In genomic region chrX:3119376-3119775, GRCh38 we compare ENCODE assay signal across 28 cellular contexts.
"Had no signal": no experiment of that assay in that cellular context is flagged by ENCODE, and none has a peak within 500 bp of the region (broad histone marks: within the 10 kb centered on the region; RNA-seq: fewer than 3 reads in every experiment).

No MANE protein-coding gene starts in this region.

- DNase-seq: activated CD4-positive, alpha-beta T cell treated with anti-CD3 and anti-CD28 coated beads for 36 hours; activated CD4-positive, alpha-beta T cell treated with anti-CD3 and anti-CD28 coated beads, Interleukin-2, amount 50 U/mL, for 4 hours; activated CD4-positive, CD25-positive, alpha-beta regulatory T cell; activated effector memory CD4-positive, alpha-beta T cell treated with Interleukin-2 at 50 U/mL for 16 hours; activated naive CD4-positive, alpha-beta T cell treated with Interleukin-2 at 50 U/mL for 16 hours; aorta; central memory CD4-positive, alpha-beta T cell; colonic mucosa; effector CD8-positive, alpha-beta T cell; esophagus squamous epithelium; kidney; left colon; naive B cell; nucleus accumbens; pancreas; retina; stimulated activated CD4-positive, alpha-beta T cell treated with anti-CD3 and anti-CD28 coated beads, Interleukin-4, amount 100 ng/mL, for 24 hours; substantia nigra; upper lobe of left lung had no signal

- H3K4me1 ChIP-seq: colonic mucosa, esophagus squamous epithelium, pancreas, prostate gland, upper lobe of left lung, vagina had no signal

- H3K27ac ChIP-seq: colonic mucosa, epithelial cell of prostate, esophagus squamous epithelium, pancreas, prostate gland, skin epidermis, upper lobe of left lung, vagina had no signal

- H3K4me3 Mint-ChIP-seq: activated CD4-positive, alpha-beta T cell treated with anti-CD3 and anti-CD28 coated beads for 36 hours; activated naive CD8-positive, alpha-beta T cell; mesothelial cell of epicardium; naive B cell; stimulated activated effector memory CD8-positive, alpha-beta T cell treated with anti-CD3 and anti-CD28 coated beads, Interleukin-12 subunit alpha, Interleukin-12 subunit beta, amount 100 ng/mL, for 72 hours; stimulated activated naive CD8-positive, alpha-beta T cell treated with anti-CD3 and anti-CD28 coated beads, Interleukin-15, Interleukin-2, amounts not matched to agents 100 ng/mL and 50 ng/mL, for 24 hours had no signal

- H3K27me3 Mint-ChIP-seq: activated CD4-positive, alpha-beta T cell treated with anti-CD3 and anti-CD28 coated beads for 36 hours; activated naive CD8-positive, alpha-beta T cell; naive B cell; stimulated activated naive CD8-positive, alpha-beta T cell treated with anti-CD3 and anti-CD28 coated beads, Interleukin-15, Interleukin-2, amounts not matched to agents 100 ng/mL and 50 ng/mL, for 24 hours had no signal

- H3K27ac Mint-ChIP-seq: activated CD4-positive, alpha-beta T cell treated with anti-CD3 and anti-CD28 coated beads for 36 hours; activated naive CD8-positive, alpha-beta T cell; mesothelial cell of epicardium; naive B cell; stimulated activated effector memory CD8-positive, alpha-beta T cell treated with anti-CD3 and anti-CD28 coated beads, Interleukin-12 subunit alpha, Interleukin-12 subunit beta, amount 100 ng/mL, for 72 hours; stimulated activated naive CD8-positive, alpha-beta T cell treated with anti-CD3 and anti-CD28 coated beads, Interleukin-15, Interleukin-2, amounts not matched to agents 100 ng/mL and 50 ng/mL, for 24 hours had no signal

- H3K4me3 ChIP-seq: colonic mucosa, esophagus squamous epithelium, pancreas, prostate gland, skin epidermis, upper lobe of left lung, vagina had no signal

- H3K36me3 Mint-ChIP-seq: activated naive CD8-positive, alpha-beta T cell; mesothelial cell of epicardium; naive B cell; stimulated activated effector memory CD8-positive, alpha-beta T cell treated with anti-CD3 and anti-CD28 coated beads, Interleukin-12 subunit alpha, Interleukin-12 subunit beta, amount 100 ng/mL, for 72 hours had no signal

- H3K27me3 ChIP-seq: colonic mucosa, esophagus squamous epithelium, pancreas, upper lobe of left lung, vagina had no signal

- H3K36me3 ChIP-seq: colonic mucosa, esophagus squamous epithelium, pancreas, prostate gland, upper lobe of left lung, vagina had no signal

- H3K9me3 Mint-ChIP-seq: stimulated activated effector memory CD8-positive, alpha-beta T cell treated with anti-CD3 and anti-CD28 coated beads, Interleukin-12 subunit alpha, Interleukin-12 subunit beta, amount 100 ng/mL, for 72 hours; stimulated activated naive CD8-positive, alpha-beta T cell treated with anti-CD3 and anti-CD28 coated beads, Interleukin-15, Interleukin-2, amounts not matched to agents 100 ng/mL and 50 ng/mL, for 24 hours had no signal

- H3K4me1 Mint-ChIP-seq: activated CD4-positive, alpha-beta T cell treated with anti-CD3 and anti-CD28 coated beads for 36 hours; naive B cell; stimulated activated effector memory CD8-positive, alpha-beta T cell treated with anti-CD3 and anti-CD28 coated beads, Interleukin-12 subunit alpha, Interleukin-12 subunit beta, amount 100 ng/mL, for 72 hours had no signal

- ATAC-seq: activated CD4-positive, alpha-beta T cell treated with anti-CD3 and anti-CD28 coated beads for 36 hours; left colon; pancreas; sciatic nerve; stimulated activated effector memory CD8-positive, alpha-beta T cell treated with anti-CD3 and anti-CD28 coated beads, Interleukin-12 subunit alpha, Interleukin-12 subunit beta, amount 100 ng/mL, for 72 hours had no signal

- H3K9me3 ChIP-seq: colonic mucosa, esophagus squamous epithelium, pancreas, prostate gland, upper lobe of left lung, vagina had no signal
